In genomic region chr19:48746120-48746519, GRCh38 we compare ENCODE assay signal across 1 cellular context.
TF ChIP-seq lines count a peak whose summit lies in the region.

No MANE protein-coding gene starts in this region.

TF ChIP-seq in HEK293, 187 proteins besides CTCF, POLR2A, EP300 and RAD21 (continued from another document):
- TF ChIP-seq ZSCAN18 (tag by site-specific recombination; IDR thresholded peaks at IDR 0.05) (no peak), SCRT2 (tag by site-specific recombination; IDR thresholded peaks at IDR 0.05) (peak; percentile 70), SCRT1 (tag by site-specific recombination; IDR thresholded peaks at IDR 0.05; ENCODE audit: borderline replicate concordance) (peak; percentile 67), ZNF529 (tag by site-specific recombination; IDR thresholded peaks at IDR 0.05; ENCODE audit: insufficient replicate concordance) (no peak), ZNF596 (tag by site-specific recombination; IDR thresholded peaks at IDR 0.05) (no peak)
